ENCODE assay signal across 12 cellular contexts in genomic region chr2:120765031-120765910, GRCh38. TPM values are rescaled to one million over a fixed set of nuclear protein-coding genes. Genes with fewer than 3 reads are reported as not detected.
DNase-seq lines count a peak whose midpoint lies in the region; ATAC-seq and TF ChIP-seq lines count a peak whose summit lies in the region.
"Had no signal": no experiment of that assay in that cellular context is flagged by ENCODE, and none has a peak within 500 bp of the region (broad histone marks: within the 10 kb centered on the region; RNA-seq: fewer than 3 reads in every experiment).

No MANE protein-coding gene starts in this region.

- TF ChIP-seq CTCF in GM23338 (conservative IDR thresholded peaks at IDR 0.05; ENCODE audit: low read depth in 2 of 2) (no peak), brain (conservative IDR thresholded peaks at IDR 0.05) (no peak), foreskin keratinocyte (conservative IDR thresholded peaks at IDR 0.05) (no peak)

- H3K4me2 ChIP-seq in GM23338 = peak overlapping the region; percentile 51

- H3K36me3 Mint-ChIP-seq in GM23338 (ENCODE audit: low read depth) = no peaks in the 10 kb centered on the region
- no peaks in the 10 kb centered on the region for H3K36me3 Mint-ChIP-seq in brain
- H3K36me3 Mint-ChIP-seq in activated T-cell treated with anti-CD3 and anti-CD28 coated beads, Interleukin-2, amount 50 U/mL, for 4 hours (ENCODE audit: insufficient read depth) = no peaks in the 10 kb centered on the region

- H3K27ac Mint-ChIP-seq in GM23338 = peak overlapping the region; percentile 63
- H3K27ac Mint-ChIP-seq in brain = peak overlapping the region; percentile 74 to 94 (median 86)
- H3K27ac Mint-ChIP-seq: activated T-helper 17 cell treated with anti-CD3 and anti-CD28 coated beads, Interleukin-2, amount 50 U/mL, for 72 hours had no signal

- H3K27me3 Mint-ChIP-seq in GM23338 (ENCODE audit: insufficient read depth, low read depth, poor library complexity) (peaks cover 8% of the 10 kb centered on the region), brain (peaks cover 2% of the 10 kb centered on the region)
- peaks cover 5% of the 10 kb centered on the region for H3K27me3 Mint-ChIP-seq in activated T-cell treated with anti-CD3 and anti-CD28 coated beads, Interleukin-2, amount 50 U/mL, for 4 hours (ENCODE audit: low read depth)

- DNase-seq in GM23338 (ENCODE audit: low spot score) = no peak
- DNase-seq in right cardiac atrium = peak; percentile 69 to 91 (median 89)
- peak; percentile 82 for DNase-seq in posterior vena cava (ENCODE audit: low spot score)
- no peak for DNase-seq in NCI-H146 (lab: John Stamatoyannopoulos, UW)
- DNase-seq in foreskin keratinocyte = no peak
- no peak for DNase-seq in activated T-cell treated with anti-CD3 and anti-CD28 coated beads, Interleukin-2, amount 50 U/mL, for 4 hours
- no peak for DNase-seq in AG08395 (ENCODE audit: low spot score)
- DNase-seq: NCI-H1930; PC-3; stimulated activated naive CD4-positive, alpha-beta T cell treated with Interleukin-2 at 50 U/mL for 16 hours had no signal

- H3F3A ChIP-seq in GM23338 (replicated peaks; ENCODE audit: low read depth) = peaks cover 13% of the 10 kb centered on the region; the same call in 1 of the 2 replicates

- no peaks in the 10 kb centered on the region for H3K27me3 ChIP-seq in GM23338 (ENCODE audit: insufficient read depth)
- H3K27me3 ChIP-seq in right cardiac atrium (ENCODE audit: control insufficient read depth, insufficient read depth) = no peaks in the 10 kb centered on the region
- H3K27me3 ChIP-seq in foreskin keratinocyte = peaks cover 3% of the 10 kb centered on the region

- H2AFZ ChIP-seq in GM23338 = no peak overlapping the region

- H3K4me1 ChIP-seq in GM23338 (ENCODE audit: insufficient read depth) (peaks cover 43% of the 10 kb centered on the region), right cardiac atrium (ENCODE audit: control insufficient read depth, insufficient read depth, low read length) (peaks cover 9% of the 10 kb centered on the region), foreskin keratinocyte (no peaks in the 10 kb centered on the region)

- WGBS in right cardiac atrium = 37% methylated on average over 18 of the region's 18 CpGs

- H3K9me2 ChIP-seq in GM23338 (ENCODE audit: insufficient read depth) = no peaks in the 10 kb centered on the region

- intact Hi-C loops in right cardiac atrium (cut with DNase I) (no loop called here), posterior vena cava (cut with DNase I) (no loop called here)

- no peaks in the 10 kb centered on the region for H3K9me3 Mint-ChIP-seq in GM23338
- H3K9me3 Mint-ChIP-seq in brain = no peaks in the 10 kb centered on the region
- H3K9me3 Mint-ChIP-seq in activated T-cell treated with anti-CD3 and anti-CD28 coated beads, Interleukin-2, amount 50 U/mL, for 4 hours = no peaks in the 10 kb centered on the region
- H3K9me3 Mint-ChIP-seq: activated T-helper 17 cell treated with anti-CD3 and anti-CD28 coated beads, Interleukin-2, amount 50 U/mL, for 72 hours had no signal

- peaks cover 100% of the 10 kb centered on the region for H3K79me2 ChIP-seq in GM23338 (replicated peaks; ENCODE audit: insufficient read depth)

- ATAC-seq in GM23338 (peak; percentile 3; the same call in 2 of the 3 replicates), right cardiac atrium (peak; percentile 66 to 73), foreskin keratinocyte (no peak)
- ATAC-seq in activated T-cell treated with anti-CD3 and anti-CD28 coated beads, Interleukin-2, amount 50 U/mL, for 4 hours = no peak
- ATAC-seq: activated T-helper 17 cell treated with anti-CD3 and anti-CD28 coated beads, Interleukin-2, amount 50 U/mL, for 72 hours; PC-3 had no signal

- H3K27ac ChIP-seq in GM23338 (ENCODE audit: low read depth) = peak overlapping the region; percentile 84
- H3K27ac ChIP-seq in right cardiac atrium (ENCODE audit: low read length) = peak overlapping the region; percentile 34
- no peak overlapping the region for H3K27ac ChIP-seq in foreskin keratinocyte

- no peaks in the 10 kb centered on the region for H3K36me3 ChIP-seq in GM23338 (ENCODE audit: insufficient read depth)

- peaks cover 80% of the 10 kb centered on the region for H4K20me1 ChIP-seq in GM23338 (replicated peaks; ENCODE audit: insufficient read depth)

- no peak overlapping the region for H3K4me3 ChIP-seq in GM23338
- H3K4me3 ChIP-seq in right cardiac atrium (ENCODE audit: low read length) = no peak overlapping the region

- H3K4me1 Mint-ChIP-seq in GM23338 (peaks cover 77% of the 10 kb centered on the region), brain (peaks cover 100% of the 10 kb centered on the region)
- no peaks in the 10 kb centered on the region for H3K4me1 Mint-ChIP-seq in activated T-cell treated with anti-CD3 and anti-CD28 coated beads, Interleukin-2, amount 50 U/mL, for 4 hours (ENCODE audit: low read depth)
- H3K4me1 Mint-ChIP-seq: activated T-helper 17 cell treated with anti-CD3 and anti-CD28 coated beads, Interleukin-2, amount 50 U/mL, for 72 hours had no signal

- H3K9me3 ChIP-seq in right cardiac atrium (ENCODE audit: control insufficient read depth, low read length) = no peaks in the 10 kb centered on the region

- H3K4me3 Mint-ChIP-seq in GM23338 = no peak overlapping the region
- H3K4me3 Mint-ChIP-seq in brain = peak overlapping the region in 3 of 5 experiments; percentile 3 to 24 (median 21)
- H3K4me3 Mint-ChIP-seq in activated T-cell treated with anti-CD3 and anti-CD28 coated beads, Interleukin-2, amount 50 U/mL, for 4 hours = no peak overlapping the region
- H3K4me3 Mint-ChIP-seq: activated T-helper 17 cell treated with anti-CD3 and anti-CD28 coated beads, Interleukin-2, amount 50 U/mL, for 72 hours had no signal

TF ChIP-seq in GM23338, 12 proteins besides CTCF, POLR2A, EP300 and RAD21 (continues in another document):
- TF ChIP-seq ZNF462 (CRISPR knock-in tag; IDR thresholded peaks at IDR 0.05) = no peak

RNA-seq across cellular contexts. Expression of gene GLI2, which starts 29.6 kb away (rescaled TPM):
- 41.7 and 53.6 TPM in 2 replicates for total RNA-seq in GM23338 (2014; rRNA removed; shearing (Covaris generic))
- 57.0 and 67.1 TPM in 2 replicates for polyA plus RNA-seq in GM23338 (2016; fragmentation: Nextera tagmentation; extraction: Ambion mirVana)
- 0.37 TPM for polyA plus RNA-seq in brain (ENCODE audit: insufficient read depth, low read depth, low replicate concordance)
- 1 to 10 TPM; 2.8 to 4.8 (median 4.4) TPM for total RNA-seq in right cardiac atrium
- polyA plus RNA-seq in right cardiac atrium = 0.86 TPM
- 10 to 100 TPM; 13.0 to 21.1 TPM for total RNA-seq in posterior vena cava
- total RNA-seq in foreskin keratinocyte = 0.44 TPM in 1 of 2 replicates, not detected in the other
- 0.18 TPM in 1 of 2 replicates, not detected in the other for polyA plus RNA-seq in foreskin keratinocyte
- under 1 TPM in 2 of 3 donors, not detected in 1; 0.28 to 0.30 TPM for total RNA-seq in activated T-cell treated with anti-CD3 and anti-CD28 coated beads, Interleukin-2, amount 50 U/mL, for 4 hours
- total RNA-seq: activated T-helper 17 cell treated with anti-CD3 and anti-CD28 coated beads, Interleukin-2, amount 50 U/mL, for 72 hours had no signal

Comparison
In these comparisons a context has a peak if more than half of its experiments do, and no peak if none do; other contexts are left out.
1. ATAC-seq: peak in GM23338 (single experiment) and right cardiac atrium (2 of 2); none in foreskin keratinocyte (single experiment) and activated T-cell treated with anti-CD3 and anti-CD28 coated beads, Interleukin-2, amount 50 U/mL, for 4 hours (0 of 2).
2. DNase-seq: peak in right cardiac atrium (3 of 3) and posterior vena cava (single experiment); none in GM23338 (single experiment), NCI-H146 (single experiment), foreskin keratinocyte (0 of 2), activated T-cell treated with anti-CD3 and anti-CD28 coated beads, Interleukin-2, amount 50 U/mL, for 4 hours (single experiment) and AG08395 (single experiment).
3. H3K4me3 Mint-ChIP-seq: peak in brain (3 of 5); none in GM23338 (single experiment) and activated T-cell treated with anti-CD3 and anti-CD28 coated beads, Interleukin-2, amount 50 U/mL, for 4 hours (single experiment).